ENCODE assay signal across 8 cellular contexts in the genomic region with DNA sequence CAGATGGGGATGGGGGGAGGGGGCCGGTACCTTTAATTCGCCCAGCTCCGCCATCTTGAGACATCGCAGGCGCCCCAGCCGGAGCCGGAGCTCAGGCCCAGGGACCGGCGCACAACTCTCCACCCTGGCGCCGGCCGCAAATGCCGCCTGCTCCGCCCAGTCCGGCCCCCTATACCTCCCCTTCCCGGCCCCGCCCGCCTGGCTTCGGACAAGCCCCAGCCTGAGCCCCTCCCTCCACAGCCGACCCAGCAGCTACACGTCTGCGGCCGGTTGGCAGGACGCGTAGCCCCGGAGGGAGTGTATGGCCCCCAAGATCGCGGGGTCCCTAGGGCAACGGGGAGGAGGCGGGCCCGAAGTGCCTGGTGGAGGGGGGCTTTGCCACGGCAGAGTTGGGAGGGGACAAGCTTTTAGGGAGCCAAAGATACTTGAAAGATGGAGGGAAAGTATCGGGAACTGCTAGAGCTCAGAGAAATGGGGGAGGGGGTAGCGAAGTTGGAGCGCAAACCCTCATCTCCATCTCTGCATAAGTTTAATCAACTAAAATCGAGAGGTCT. TPM values are rescaled to one million over a fixed set of nuclear protein-coding genes. Genes with fewer than 3 reads are reported as not detected.
A peak's percentile ranks its signal among the peaks of the same experiment; 100 is the strongest.
DNase-seq lines count a peak whose midpoint lies in the region; TF ChIP-seq lines count a peak whose summit lies in the region.

Gene PIAS3, minus strand, starts transcription at position 145 of the 554 bp plus-strand sequence. Its CDS starts 91 bp downstream, at position 54.

- H3K36me3 ChIP-seq in HAP-1 (replicated peaks), result peaks cover 20% of the 10 kb centered on the region
- no peaks in the 10 kb centered on the region for H3K36me3 ChIP-seq in MM.1S (replicated peaks; ENCODE audit: insufficient read depth, low read length)
- peaks cover 36% of the 10 kb centered on the region for H3K36me3 ChIP-seq in SJSA1
- peaks cover 27% of the 10 kb centered on the region for H3K36me3 ChIP-seq in neuron (ENCODE audit: insufficient read depth, low read length)

- H3K4me2 ChIP-seq in MM.1S (ENCODE audit: low read depth, low read length), result peak within 1 kb of the TSS; percentile 94

- H3K27ac ChIP-seq in MM.1S (ENCODE audit: low read length) (peak within 1 kb of the TSS; percentile 33; the same call in 1 of the 2 replicates), SJSA1 (no peak within 1 kb of the TSS)

- 0 out of 2 replicates have a peak, but pooled peaks cover 2% of the 10 kb centered on the region for H3K27me3 ChIP-seq in HAP-1 (ENCODE audit: low read depth)
- H3K27me3 ChIP-seq in MM.1S (replicated peaks; ENCODE audit: insufficient read depth, low read length), result peaks cover 7% of the 10 kb centered on the region; the same call in 1 of the 2 replicates
- H3K27me3 ChIP-seq in SJSA1 (replicated peaks), result no peaks in the 10 kb centered on the region
- no peaks in the 10 kb centered on the region for H3K27me3 ChIP-seq in neuron (ENCODE audit: insufficient read depth, low read length)

- H4K20me1 ChIP-seq in MM.1S (ENCODE audit: insufficient read depth, low read length), result no peaks in the 10 kb centered on the region

- peaks cover 9% of the 10 kb centered on the region for H3F3A ChIP-seq in MM.1S (ENCODE audit: insufficient read depth, low read length)

- peak within 1 kb of the TSS; percentile 57 for H3K9ac ChIP-seq in MM.1S (ENCODE audit: low read length)

- H3K9me3 ChIP-seq in HAP-1, result peaks cover 4% of the 10 kb centered on the region; the same call in 1 of the 2 replicates
- H3K9me3 ChIP-seq in MM.1S (replicated peaks; ENCODE audit: insufficient read depth, low read length), result no peaks in the 10 kb centered on the region
- H3K9me3 ChIP-seq in SJSA1 (replicated peaks), result no peaks in the 10 kb centered on the region
- H3K9me3 ChIP-seq in neuron (ENCODE audit: low read length), result no peaks in the 10 kb centered on the region

- peaks cover 11% of the 10 kb centered on the region for H3K4me1 ChIP-seq in HAP-1
- H3K4me1 ChIP-seq in MM.1S (ENCODE audit: low read length), result peaks cover 12% of the 10 kb centered on the region
- H3K4me1 ChIP-seq in SJSA1 (replicated peaks), result peaks cover 12% of the 10 kb centered on the region
- H3K4me1 ChIP-seq in neuron (ENCODE audit: insufficient read depth, low read length), result peaks cover 10% of the 10 kb centered on the region

- H3K9me2 ChIP-seq in MM.1S (replicated peaks; ENCODE audit: insufficient read depth, low read length), result no peaks in the 10 kb centered on the region

- DNase-seq in G401 (ENCODE audit: low spot score) (peak; percentile 91), HAP-1 (ENCODE audit: low spot score in 2 of 2) (peak; percentile 92 to 99), MM.1S (peak; percentile 98), SJSA1 (ENCODE audit: low read depth in 1 of 2, low spot score in 2 of 2) (peak; percentile 89 to 98), foreskin fibroblast (peak; percentile 96 to 99), stromal cell of bone marrow (ENCODE audit: low read depth) (peak; percentile 91)
- DNase-seq in activated gamma-delta T cell treated with anti-CD3 and anti-CD28 coated beads, Interleukin-2, amount 50 U/mL, for 16 hours (ENCODE audit: low read depth), result peak; percentile 79

- in situ Hi-C loops in G401 (cut with HindIII; ENCODE audit: low sequenced_read_pairs), result no loop called here
- in situ Hi-C loops in HAP-1 (cut with MboI; ENCODE audit: low sequenced_read_pairs), result no loop called here

- H2AFZ ChIP-seq in MM.1S (ENCODE audit: low read length) (peak within 1 kb of the TSS; percentile 99), neuron (ENCODE audit: low read depth, low read length) (peak within 1 kb of the TSS; percentile 79)

- H3K4me3 ChIP-seq in HAP-1, result peak within 1 kb of the TSS; percentile 95
- H3K4me3 ChIP-seq in MM.1S (ENCODE audit: low read length), result peak within 1 kb of the TSS; percentile 90
- peak within 1 kb of the TSS; percentile 54 for H3K4me3 ChIP-seq in SJSA1
- peak within 1 kb of the TSS; percentile 63 to 100 for H3K4me3 ChIP-seq in foreskin fibroblast (ENCODE audit: low read depth in 1 of 2, low read length in 2 of 2)
- peak within 1 kb of the TSS; percentile 77 for H3K4me3 ChIP-seq in neuron (ENCODE audit: low read length)

- H3K79me2 ChIP-seq in MM.1S (ENCODE audit: low read length), result peaks cover 14% of the 10 kb centered on the region

- no peak for TF ChIP-seq CTCF in MM.1S (IDR thresholded peaks at IDR 0.05; ENCODE audit: low read length)
- TF ChIP-seq CTCF in foreskin fibroblast (IDR thresholded peaks at IDR 0.05; ENCODE audit: low read depth, low read length), result no peak

RNA-seq across cellular contexts. Expression of gene PIAS3, which starts in this region (rescaled TPM):
- 10.3 and 14.1 TPM in 2 replicates for total RNA-seq in G401 (2014; rRNA removed; shearing (Covaris generic))
- total RNA-seq in SJSA1 (2014; rRNA removed; shearing (Covaris generic)), result 7.5 and 15.7 TPM in 2 replicates
